ENCODE assay signal across 1 cellular context in the genomic region with DNA sequence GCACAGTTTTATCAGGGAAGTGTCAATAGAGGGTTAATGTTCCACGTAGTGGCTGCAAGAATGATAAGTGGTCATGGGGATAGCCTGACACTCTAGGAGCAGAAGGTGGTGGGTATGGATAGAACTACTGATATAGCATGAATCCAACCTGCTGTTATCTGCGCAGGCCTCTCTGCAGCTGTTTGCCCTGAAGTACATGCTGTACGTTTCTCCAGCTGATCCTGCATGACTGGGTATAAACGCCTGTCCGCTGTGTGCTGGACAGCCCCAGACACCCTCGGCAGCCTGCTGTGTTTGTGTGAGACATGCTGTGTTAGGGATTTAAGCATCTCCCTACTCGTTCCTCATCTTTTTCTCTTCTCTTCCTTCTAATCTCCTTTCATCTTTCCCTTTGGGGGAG.
TF ChIP-seq lines count a peak whose summit lies in the region.

No MANE protein-coding gene starts in this region.

TF ChIP-seq in H1, 55 proteins besides CTCF, POLR2A, EP300 and RAD21 (continued from another document):
- TF ChIP-seq, protein P1, sequence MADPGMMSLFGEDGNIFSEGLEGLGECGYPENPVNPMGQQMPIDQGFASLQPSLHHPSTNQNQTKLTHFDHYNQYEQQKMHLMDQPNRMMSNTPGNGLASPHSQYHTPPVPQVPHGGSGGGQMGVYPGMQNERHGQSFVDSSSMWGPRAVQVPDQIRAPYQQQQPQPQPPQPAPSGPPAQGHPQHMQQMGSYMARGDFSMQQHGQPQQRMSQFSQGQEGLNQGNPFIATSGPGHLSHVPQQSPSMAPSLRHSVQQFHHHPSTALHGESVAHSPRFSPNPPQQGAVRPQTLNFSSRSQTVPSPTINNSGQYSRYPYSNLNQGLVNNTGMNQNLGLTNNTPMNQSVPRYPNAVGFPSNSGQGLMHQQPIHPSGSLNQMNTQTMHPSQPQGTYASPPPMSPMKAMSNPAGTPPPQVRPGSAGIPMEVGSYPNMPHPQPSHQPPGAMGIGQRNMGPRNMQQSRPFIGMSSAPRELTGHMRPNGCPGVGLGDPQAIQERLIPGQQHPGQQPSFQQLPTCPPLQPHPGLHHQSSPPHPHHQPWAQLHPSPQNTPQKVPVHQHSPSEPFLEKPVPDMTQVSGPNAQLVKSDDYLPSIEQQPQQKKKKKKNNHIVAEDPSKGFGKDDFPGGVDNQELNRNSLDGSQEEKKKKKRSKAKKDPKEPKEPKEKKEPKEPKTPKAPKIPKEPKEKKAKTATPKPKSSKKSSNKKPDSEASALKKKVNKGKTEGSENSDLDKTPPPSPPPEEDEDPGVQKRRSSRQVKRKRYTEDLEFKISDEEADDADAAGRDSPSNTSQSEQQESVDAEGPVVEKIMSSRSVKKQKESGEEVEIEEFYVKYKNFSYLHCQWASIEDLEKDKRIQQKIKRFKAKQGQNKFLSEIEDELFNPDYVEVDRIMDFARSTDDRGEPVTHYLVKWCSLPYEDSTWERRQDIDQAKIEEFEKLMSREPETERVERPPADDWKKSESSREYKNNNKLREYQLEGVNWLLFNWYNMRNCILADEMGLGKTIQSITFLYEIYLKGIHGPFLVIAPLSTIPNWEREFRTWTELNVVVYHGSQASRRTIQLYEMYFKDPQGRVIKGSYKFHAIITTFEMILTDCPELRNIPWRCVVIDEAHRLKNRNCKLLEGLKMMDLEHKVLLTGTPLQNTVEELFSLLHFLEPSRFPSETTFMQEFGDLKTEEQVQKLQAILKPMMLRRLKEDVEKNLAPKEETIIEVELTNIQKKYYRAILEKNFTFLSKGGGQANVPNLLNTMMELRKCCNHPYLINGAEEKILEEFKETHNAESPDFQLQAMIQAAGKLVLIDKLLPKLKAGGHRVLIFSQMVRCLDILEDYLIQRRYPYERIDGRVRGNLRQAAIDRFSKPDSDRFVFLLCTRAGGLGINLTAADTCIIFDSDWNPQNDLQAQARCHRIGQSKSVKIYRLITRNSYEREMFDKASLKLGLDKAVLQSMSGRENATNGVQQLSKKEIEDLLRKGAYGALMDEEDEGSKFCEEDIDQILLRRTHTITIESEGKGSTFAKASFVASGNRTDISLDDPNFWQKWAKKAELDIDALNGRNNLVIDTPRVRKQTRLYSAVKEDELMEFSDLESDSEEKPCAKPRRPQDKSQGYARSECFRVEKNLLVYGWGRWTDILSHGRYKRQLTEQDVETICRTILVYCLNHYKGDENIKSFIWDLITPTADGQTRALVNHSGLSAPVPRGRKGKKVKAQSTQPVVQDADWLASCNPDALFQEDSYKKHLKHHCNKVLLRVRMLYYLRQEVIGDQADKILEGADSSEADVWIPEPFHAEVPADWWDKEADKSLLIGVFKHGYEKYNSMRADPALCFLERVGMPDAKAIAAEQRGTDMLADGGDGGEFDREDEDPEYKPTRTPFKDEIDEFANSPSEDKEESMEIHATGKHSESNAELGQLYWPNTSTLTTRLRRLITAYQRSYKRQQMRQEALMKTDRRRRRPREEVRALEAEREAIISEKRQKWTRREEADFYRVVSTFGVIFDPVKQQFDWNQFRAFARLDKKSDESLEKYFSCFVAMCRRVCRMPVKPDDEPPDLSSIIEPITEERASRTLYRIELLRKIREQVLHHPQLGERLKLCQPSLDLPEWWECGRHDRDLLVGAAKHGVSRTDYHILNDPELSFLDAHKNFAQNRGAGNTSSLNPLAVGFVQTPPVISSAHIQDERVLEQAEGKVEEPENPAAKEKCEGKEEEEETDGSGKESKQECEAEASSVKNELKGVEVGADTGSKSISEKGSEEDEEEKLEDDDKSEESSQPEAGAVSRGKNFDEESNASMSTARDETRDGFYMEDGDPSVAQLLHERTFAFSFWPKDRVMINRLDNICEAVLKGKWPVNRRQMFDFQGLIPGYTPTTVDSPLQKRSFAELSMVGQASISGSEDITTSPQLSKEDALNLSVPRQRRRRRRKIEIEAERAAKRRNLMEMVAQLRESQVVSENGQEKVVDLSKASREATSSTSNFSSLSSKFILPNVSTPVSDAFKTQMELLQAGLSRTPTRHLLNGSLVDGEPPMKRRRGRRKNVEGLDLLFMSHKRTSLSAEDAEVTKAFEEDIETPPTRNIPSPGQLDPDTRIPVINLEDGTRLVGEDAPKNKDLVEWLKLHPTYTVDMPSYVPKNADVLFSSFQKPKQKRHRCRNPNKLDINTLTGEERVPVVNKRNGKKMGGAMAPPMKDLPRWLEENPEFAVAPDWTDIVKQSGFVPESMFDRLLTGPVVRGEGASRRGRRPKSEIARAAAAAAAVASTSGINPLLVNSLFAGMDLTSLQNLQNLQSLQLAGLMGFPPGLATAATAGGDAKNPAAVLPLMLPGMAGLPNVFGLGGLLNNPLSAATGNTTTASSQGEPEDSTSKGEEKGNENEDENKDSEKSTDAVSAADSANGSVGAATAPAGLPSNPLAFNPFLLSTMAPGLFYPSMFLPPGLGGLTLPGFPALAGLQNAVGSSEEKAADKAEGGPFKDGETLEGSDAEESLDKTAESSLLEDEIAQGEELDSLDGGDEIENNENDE (IDR thresholded peaks at IDR 0.05; ENCODE audit: insufficient replicate concordance, low read length), result no peak
- TF ChIP-seq RBBP5 (IDR thresholded peaks at IDR 0.05; ENCODE audit: borderline replicate concordance, low read depth, low read length) (no peak), SRF (IDR thresholded peaks at IDR 0.05; ENCODE audit: low read depth, low read length) (no peak), GABPA (IDR thresholded peaks at IDR 0.05; ENCODE audit: borderline replicate concordance, insufficient read depth, low read length) (no peak), KDM1A (IDR thresholded peaks at IDR 0.05; ENCODE audit: borderline replicate concordance, low read length) (no peak)
